In the genomic region with DNA sequence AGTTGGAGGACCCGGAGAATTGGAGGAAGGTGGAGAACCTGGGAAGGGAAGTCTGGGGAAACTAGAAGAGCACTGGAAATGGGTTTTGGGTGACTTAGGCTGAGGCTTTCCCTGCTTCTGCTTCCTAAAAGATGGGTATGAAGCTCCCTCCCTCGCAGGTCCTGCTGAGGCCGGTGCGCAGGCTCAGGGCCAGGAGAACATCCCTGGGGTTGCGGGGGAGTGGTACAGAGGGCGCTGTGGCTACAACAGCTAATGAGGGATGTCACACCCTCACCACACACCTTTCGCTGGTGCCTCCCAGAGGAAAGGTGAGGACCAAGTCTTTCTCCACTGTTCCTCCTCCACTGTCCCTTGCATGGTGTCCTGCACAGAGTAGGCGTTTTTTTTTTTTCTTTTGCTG, we compare ENCODE assay signal across 20 cellular contexts. TPM values are rescaled to one million over a fixed set of nuclear protein-coding genes. Genes with fewer than 3 reads are reported as not detected.
DNase-seq lines count a peak whose midpoint lies in the region; FAIRE-seq and TF ChIP-seq lines count a peak whose summit lies in the region.
"Had no signal": no experiment of that assay in that cellular context is flagged by ENCODE, and none has a peak within 500 bp of the region (broad histone marks: within the 10 kb centered on the region; RNA-seq: fewer than 3 reads in every experiment).

No MANE protein-coding gene starts in this region.

- TF ChIP-seq EP300 in H1 (IDR thresholded peaks at IDR 0.05; ENCODE audit: borderline replicate concordance in 1 of 2, low read depth in 2 of 2, low read length in 2 of 2), result no peak

- intact Hi-C loops in activated T-helper 1 cell treated with anti-CD3 and anti-CD28 coated beads, Interleukin-12 subunit alpha, Interleukin-12 subunit beta, Interleukin-2, Interleukin-4 antibody, amounts not matched to agents 30 ng/mL and 10 ng/mL and 1 ng/mL, durations not matched to agents 14 hours and 24 hours and 36 hours (cut with micrococcal nuclease), result loop anchor here (10.0 kb wide), 1 partner anchor 266 kb away; a partner anchor contains a TSS

- no peaks in the 10 kb centered on the region for H4K20me1 ChIP-seq in H1 (replicated peaks in 1 of 2; ENCODE audit: control insufficient read depth in 1 of 2, insufficient read depth in 2 of 2, low read length in 2 of 2)
- no peaks in the 10 kb centered on the region for H4K20me1 ChIP-seq in neural progenitor cell (ENCODE audit: low read depth)
- H4K20me1 ChIP-seq: BLaER1 had no signal

- H3K27ac Mint-ChIP-seq in neural progenitor cell (peak overlapping the region; percentile 81), osteocyte (ENCODE audit: unreplicated experiment) (no peak overlapping the region)
- no peak overlapping the region for H3K27ac Mint-ChIP-seq in activated T-helper 1 cell treated with anti-CD3 and anti-CD28 coated beads, Interleukin-12 subunit alpha, Interleukin-12 subunit beta, Interleukin-2, Interleukin-4 antibody, amounts not matched to agents 30 ng/mL and 10 ng/mL and 1 ng/mL, durations not matched to agents 14 hours and 24 hours and 36 hours
- H3K27ac Mint-ChIP-seq: CD4-positive, CD25-positive, alpha-beta regulatory T cell had no signal

- peak in 1 of 2 experiments; percentile 2; a peak in 1 of 4 replicates for TF ChIP-seq RAD21 in H1 (IDR thresholded peaks at IDR 0.05 in 1 of 2, conservative IDR thresholded peaks at IDR 0.05 in 1 of 2; ENCODE audit: low read depth in 2 of 2, low read length in 2 of 2)

- H3K9me3 ChIP-seq in H1 (ENCODE audit: insufficient read depth in 2 of 2, low read depth in 1 of 2, low read length in 1 of 2) (no peaks in the 10 kb centered on the region), neural progenitor cell (ENCODE audit: low read depth) (no peaks in the 10 kb centered on the region), MG63 (no peaks in the 10 kb centered on the region)

- H3K23me2 ChIP-seq in H1 (ENCODE audit: low read depth, low read length), result no peaks in the 10 kb centered on the region

- no peak overlapping the region for H3K18ac ChIP-seq in H1 (ENCODE audit: extremely low read depth, low read length)

- peak in 2 of 3 experiments; percentile 18 to 40; a peak in 3 of 4 replicates for TF ChIP-seq CTCF in H1 (IDR thresholded peaks at IDR 0.05; ENCODE audit: control extremely low read depth in 1 of 3, insufficient read depth in 1 of 3, low read depth in 1 of 3, low read length in 3 of 3)
- TF ChIP-seq CTCF in neural progenitor cell (IDR thresholded peaks at IDR 0.05), result no peak
- TF ChIP-seq CTCF in osteocyte (IDR thresholded peaks at IDR 0.05), result no peak

- WGBS in H1 (ENCODE audit: extremely low coverage in 1 of 2, insufficient coverage in 1 of 2, insufficient read length in 1 of 2, insufficient replicate concordance in 2 of 2, low coverage in 1 of 2, low lambda C conversion rate in 2 of 2, missing lambda C conversion rate in 1 of 2), 2 experiments, result 46% methylated on average over 7 of the region's 8 CpGs; no CpG with 5 or more reads in 1 of the 2 experiments

- H3K27me3 Mint-ChIP-seq in neural progenitor cell (ENCODE audit: insufficient read depth, low read depth) (peaks cover 7% of the 10 kb centered on the region), osteocyte (ENCODE audit: unreplicated experiment) (no peaks in the 10 kb centered on the region)
- no peaks in the 10 kb centered on the region for H3K27me3 Mint-ChIP-seq in activated T-helper 1 cell treated with anti-CD3 and anti-CD28 coated beads, Interleukin-12 subunit alpha, Interleukin-12 subunit beta, Interleukin-2, Interleukin-4 antibody, amounts not matched to agents 30 ng/mL and 10 ng/mL and 1 ng/mL, durations not matched to agents 14 hours and 24 hours and 36 hours (ENCODE audit: insufficient read depth)
- H3K27me3 Mint-ChIP-seq: CD4-positive, CD25-positive, alpha-beta regulatory T cell had no signal

- TF ChIP-seq POLR2A in H1 (IDR thresholded peaks at IDR 0.05; ENCODE audit: control extremely low read depth in 1 of 2, low read depth in 2 of 2, low read length in 2 of 2), result no peak

- H3K9me3 Mint-ChIP-seq in neural progenitor cell (peaks cover 12% of the 10 kb centered on the region), osteocyte (ENCODE audit: unreplicated experiment) (no peaks in the 10 kb centered on the region)
- no peaks in the 10 kb centered on the region for H3K9me3 Mint-ChIP-seq in activated T-helper 1 cell treated with anti-CD3 and anti-CD28 coated beads, Interleukin-12 subunit alpha, Interleukin-12 subunit beta, Interleukin-2, Interleukin-4 antibody, amounts not matched to agents 30 ng/mL and 10 ng/mL and 1 ng/mL, durations not matched to agents 14 hours and 24 hours and 36 hours
- H3K9me3 Mint-ChIP-seq: CD4-positive, CD25-positive, alpha-beta regulatory T cell had no signal

- H3F3A ChIP-seq in neural progenitor cell (ENCODE audit: low read depth), result no peaks in the 10 kb centered on the region

- no peaks in the 10 kb centered on the region for H3K79me2 ChIP-seq in H1 (ENCODE audit: control insufficient read depth in 1 of 2, insufficient read depth in 2 of 2, low read length in 2 of 2)
- no peaks in the 10 kb centered on the region for H3K79me2 ChIP-seq in neural progenitor cell (ENCODE audit: low read depth)

- H3K36me3 Mint-ChIP-seq in neural progenitor cell (no peaks in the 10 kb centered on the region), osteocyte (ENCODE audit: unreplicated experiment) (no peaks in the 10 kb centered on the region)
- H3K36me3 Mint-ChIP-seq in activated T-helper 1 cell treated with anti-CD3 and anti-CD28 coated beads, Interleukin-12 subunit alpha, Interleukin-12 subunit beta, Interleukin-2, Interleukin-4 antibody, amounts not matched to agents 30 ng/mL and 10 ng/mL and 1 ng/mL, durations not matched to agents 14 hours and 24 hours and 36 hours (ENCODE audit: low read depth), result no peaks in the 10 kb centered on the region
- H3K36me3 Mint-ChIP-seq: CD4-positive, CD25-positive, alpha-beta regulatory T cell had no signal

- H3K4ac ChIP-seq in H1 (replicated peaks; ENCODE audit: insufficient read length, low read depth, low read length), result no peak overlapping the region

- no peak overlapping the region for H4K5ac ChIP-seq in H1 (ENCODE audit: insufficient read length, low read depth, low read length)

- no peak overlapping the region for H2BK20ac ChIP-seq in H1 (ENCODE audit: low read length)

- no peak overlapping the region for H2BK15ac ChIP-seq in H1 (ENCODE audit: low read length)

- no peak overlapping the region for H3K27ac ChIP-seq in H1 (ENCODE audit: low read depth, low read length)
- H3K27ac ChIP-seq in neural progenitor cell, result no peak overlapping the region
- H3K27ac ChIP-seq: BLaER1, HL-60, SK-N-MC had no signal

- H3K4me2 ChIP-seq in H1 (ENCODE audit: insufficient read depth in 1 of 2, low read depth in 2 of 2, low read length in 2 of 2), result no peak overlapping the region
- H3K4me2 ChIP-seq in neural progenitor cell, result no peak overlapping the region
- H3K4me2 ChIP-seq: BLaER1 had no signal

- no peak overlapping the region for H2BK120ac ChIP-seq in H1 (replicated peaks; ENCODE audit: low read depth, low read length)

- DNase-seq in H7 (peak; percentile 76), RPMI8226 (peak; percentile 26), H1 (ENCODE audit: low read depth in 1 of 2, low spot score in 2 of 2) (no peak), neural progenitor cell (ENCODE audit: low spot score) (no peak), MG63 (no peak), osteocyte (ENCODE audit: extremely low spot score, unreplicated experiment) (no peak)
- no peak for DNase-seq in activated T-helper 1 cell treated with anti-CD3 and anti-CD28 coated beads, Interleukin-12 subunit alpha, Interleukin-12 subunit beta, Interleukin-2, Interleukin-4 antibody, amounts not matched to agents 30 ng/mL and 10 ng/mL and 1 ng/mL, durations not matched to agents 14 hours and 24 hours and 36 hours (ENCODE audit: low spot score)
- DNase-seq: CD4-positive, CD25-positive, alpha-beta regulatory T cell; DMS153; GOT3; Kasumi-1; NCI-H1105 treated with DMSO at 0.1 percent for 48 hours; NCI-H2029 treated with DMSO at 0.1 percent for 48 hours; NCI-H2227 treated with DMSO at 0.1 percent for 48 hours; NCI-H526 treated with DMSO at 0.1 percent for 48 hours; SIG-M5 had no signal

- no peak overlapping the region for H4K8ac ChIP-seq in H1 (ENCODE audit: extremely low read depth, insufficient read depth, low read length)

- H2AK5ac ChIP-seq in H1 (ENCODE audit: low read depth, low read length), result no peak overlapping the region

- H3K4me1 Mint-ChIP-seq in neural progenitor cell, result peaks cover 53% of the 10 kb centered on the region
- no peaks in the 10 kb centered on the region for H3K4me1 Mint-ChIP-seq in activated T-helper 1 cell treated with anti-CD3 and anti-CD28 coated beads, Interleukin-12 subunit alpha, Interleukin-12 subunit beta, Interleukin-2, Interleukin-4 antibody, amounts not matched to agents 30 ng/mL and 10 ng/mL and 1 ng/mL, durations not matched to agents 14 hours and 24 hours and 36 hours (ENCODE audit: low read depth)
- H3K4me1 Mint-ChIP-seq in osteocyte (ENCODE audit: unreplicated experiment), result no peaks in the 10 kb centered on the region

- H3K36me3 ChIP-seq in H7 (replicated peaks; ENCODE audit: control insufficient read depth, insufficient read depth, low read length), result no peaks in the 10 kb centered on the region
- H3K36me3 ChIP-seq in H1 (ENCODE audit: control insufficient read depth in 2 of 4, insufficient read depth in 4 of 4, low read length in 3 of 4), result no peaks in the 10 kb centered on the region
- no peaks in the 10 kb centered on the region for H3K36me3 ChIP-seq in neural progenitor cell
- no peaks in the 10 kb centered on the region for H3K36me3 ChIP-seq in MG63
- H3K36me3 ChIP-seq: BLaER1 had no signal

- H3K23ac ChIP-seq in H1 (ENCODE audit: insufficient read length), result no peak overlapping the region

- H3K4me3 ChIP-seq in H7 (ENCODE audit: insufficient read depth, low read depth, low read length), result no peak overlapping the region
- no peak overlapping the region for H3K4me3 ChIP-seq in H1 (ENCODE audit: extremely low read depth in 1 of 4, insufficient read depth in 2 of 4, low read depth in 3 of 4, low read length in 4 of 4)
- no peak overlapping the region for H3K4me3 ChIP-seq in neural progenitor cell
- no peak overlapping the region for H3K4me3 ChIP-seq in MG63
- H3K4me3 ChIP-seq: BLaER1, SK-N-MC had no signal

- H3K79me1 ChIP-seq in H1 (ENCODE audit: low read depth, low read length), result no peaks in the 10 kb centered on the region

- H3K4me1 ChIP-seq in H1 (replicated peaks in 1 of 4; ENCODE audit: control insufficient read depth in 3 of 4, insufficient read depth in 4 of 4, low read length in 3 of 4) (no peaks in the 10 kb centered on the region), neural progenitor cell (no peaks in the 10 kb centered on the region)
- H3K4me1 ChIP-seq: BLaER1 had no signal

- no peak overlapping the region for H2BK12ac ChIP-seq in H1 (ENCODE audit: low read depth, low read length)

- no peak overlapping the region for H4K91ac ChIP-seq in H1 (replicated peaks; ENCODE audit: insufficient read length, low read length)

- H3K9ac ChIP-seq in H1 (replicated peaks in 1 of 4; ENCODE audit: extremely low read depth in 1 of 4, low read depth in 3 of 4, low read length in 3 of 4), result no peak overlapping the region
- no peak overlapping the region for H3K9ac ChIP-seq in neural progenitor cell
- H3K9ac ChIP-seq: BLaER1 had no signal

- FAIRE-seq in H1 (lab: Jason Lieb, UNC), result no peak
- FAIRE-seq: GM19239 had no signal

- no peak overlapping the region for H3K56ac ChIP-seq in H1 (replicated peaks; ENCODE audit: insufficient read length, low read depth, low read length)

- H2AFZ ChIP-seq in H1 (ENCODE audit: low read length), result no peak overlapping the region
- no peak overlapping the region for H2AFZ ChIP-seq in neural progenitor cell (replicated peaks)

- H3K27me3 ChIP-seq in H7 (ENCODE audit: control insufficient read depth, insufficient read depth, low read length), result no peaks in the 10 kb centered on the region
- no peaks in the 10 kb centered on the region; a peak in 2 of 7 replicates for H3K27me3 ChIP-seq in H1 (replicated peaks in 1 of 4; ENCODE audit: control insufficient read depth in 3 of 4, extremely low read depth in 1 of 4, insufficient read depth in 3 of 4, low read length in 3 of 4)
- no peaks in the 10 kb centered on the region for H3K27me3 ChIP-seq in neural progenitor cell
- H3K27me3 ChIP-seq in MG63, result no peaks in the 10 kb centered on the region

- no peak overlapping the region for H3K14ac ChIP-seq in H1 (ENCODE audit: insufficient read length)

- POLR2A ChIA-PET in H1 (lab: Charles Lee; ENCODE audit: partially characterized antibody), result interaction anchor here (1.1 to 1.2 kb wide), 2 partner anchors 9 to 15 kb away, joined by 3 read pairs; a partner anchor contains a TSS

- CTCF ChIA-PET in H1 (lab: Charles Lee; ENCODE audit: partially characterized antibody), result interaction anchor here (0.9 to 9.0 kb wide), 25 partner anchors 8 to 190 kb away, joined by 3 to 144 read pairs (median 7); a partner anchor contains a TSS

- no peak overlapping the region for H3K4me3 Mint-ChIP-seq in neural progenitor cell
- no peak overlapping the region for H3K4me3 Mint-ChIP-seq in activated T-helper 1 cell treated with anti-CD3 and anti-CD28 coated beads, Interleukin-12 subunit alpha, Interleukin-12 subunit beta, Interleukin-2, Interleukin-4 antibody, amounts not matched to agents 30 ng/mL and 10 ng/mL and 1 ng/mL, durations not matched to agents 14 hours and 24 hours and 36 hours
- no peak overlapping the region for H3K4me3 Mint-ChIP-seq in osteocyte (ENCODE audit: unreplicated experiment)
- H3K4me3 Mint-ChIP-seq: CD4-positive, CD25-positive, alpha-beta regulatory T cell had no signal

- H2BK5ac ChIP-seq in H1 (ENCODE audit: low read depth, low read length), result no peak overlapping the region

RNA-seq across cellular contexts. Expression of a gene that starts 15.8 kb away (rescaled TPM):
- total RNA-seq in H7 (2014; rRNA removed; shearing (Covaris generic)), result 0.38 and 0.44 TPM in 2 replicates
- 1.1 TPM in 2 replicates for total RNA-seq in H1 (2021; fragmentation: NEBNext Ultra II Directional; extraction: Animal tissue kit (Norgen Biotek cat#: 25700))
- polyA plus RNA-seq in H1 (2011; rRNA removed), result 1.6 and 1.8 TPM in 2 replicates
- polyA plus RNA-seq in H1 (2011; cell fraction: cytosol; rRNA removed), result 1.9 TPM
- 1.1 TPM for polyA plus RNA-seq in H1 (2011; cell fraction: nucleus; rRNA removed)
- 1.1 to 1.9 TPM (median 1.8 TPM) in 4 replicates for polyA plus RNA-seq in H1 (2012, experiment 1 of 2)
- 1.5 TPM for polyA plus RNA-seq in H1 (2012, experiment 2 of 2)
- polyA plus RNA-seq in H1 (2013, experiment 1 of 2), result 0.89 TPM
- 1.1 TPM for polyA plus RNA-seq in H1 (2013, experiment 2 of 2)
- polyA minus RNA-seq in H1 (2011; rRNA and poly(A)+ RNA removed), result 0.98 and 1.2 TPM in 2 replicates
- polyA minus RNA-seq in H1 (2011; cell fraction: cytosol; rRNA and poly(A)+ RNA removed), result 0.88 TPM
- 0.20 TPM for polyA minus RNA-seq in H1 (2011; cell fraction: nucleus; rRNA and poly(A)+ RNA removed)
- total RNA-seq in neural progenitor cell (ENCODE audit: low replicate concordance) (0.22 and 0.46 TPM in 2 replicates), osteocyte (0.38 and 0.39 TPM in 2 replicates)
- total RNA-seq in MG63 (2014; rRNA removed; shearing (Covaris generic); ENCODE audit: low replicate concordance), result 1.4 and 7.2 TPM in 2 replicates
- total RNA-seq in activated T-helper 1 cell treated with anti-CD3 and anti-CD28 coated beads, Interleukin-12 subunit alpha, Interleukin-12 subunit beta, Interleukin-2, Interleukin-4 antibody, amounts not matched to agents 30 ng/mL and 10 ng/mL and 1 ng/mL, durations not matched to agents 14 hours and 24 hours and 36 hours, result 0.12 and 0.26 TPM in 2 replicates
- total RNA-seq: CD4-positive, CD25-positive, alpha-beta regulatory T cell had no signal
- polyA plus RNA-seq: CD4-positive, CD25-positive, alpha-beta regulatory T cell had no signal

Comparison
In these comparisons a context has a peak if more than half of its experiments do, and no peak if none do; other contexts are left out.
1. DNase-seq: peak in H7 (single experiment) and RPMI8226 (single experiment); none in H1 (0 of 2), neural progenitor cell (single experiment), MG63 (single experiment), activated T-helper 1 cell treated with anti-CD3 and anti-CD28 coated beads, Interleukin-12 subunit alpha, Interleukin-12 subunit beta, Interleukin-2, Interleukin-4 antibody, amounts not matched to agents 30 ng/mL and 10 ng/mL and 1 ng/mL, durations not matched to agents 14 hours and 24 hours and 36 hours (single experiment) and osteocyte (single experiment).
2. CTCF ChIP-seq: peak in H1 (2 of 3); none in neural progenitor cell (single experiment) and osteocyte (single experiment).